ENCODE assay signal across 20 cellular contexts in genomic region chr1:109256971-109257681, GRCh38. TPM values are rescaled to one million over a fixed set of nuclear protein-coding genes. Genes with fewer than 3 reads are reported as not detected.
A peak's percentile ranks its signal among the peaks of the same experiment; 100 is the strongest.
DNase-seq lines count a peak whose midpoint lies in the region; ATAC-seq and TF ChIP-seq lines count a peak whose summit lies in the region.
"Had no signal": no experiment of that assay in that cellular context is flagged by ENCODE, and none has a peak within 500 bp of the region (broad histone marks: within the 10 kb centered on the region; RNA-seq: fewer than 3 reads in every experiment).

No MANE protein-coding gene starts in this region.

- H2AFZ ChIP-seq in neuronal stem cell (ENCODE audit: low read length), result no peak overlapping the region

- H3K4me1 ChIP-seq in RWPE2 (ENCODE audit: insufficient read depth, poor library complexity, severe bottlenecking), result peaks cover 33% of the 10 kb centered on the region
- H3K4me1 ChIP-seq in neuronal stem cell (ENCODE audit: control insufficient read depth in 2 of 2, insufficient read depth in 1 of 2, low read depth in 1 of 2, low read length in 2 of 2), result peaks cover 65 to 70% of the 10 kb centered on the region in 2 donors

- peak overlapping the region; percentile 4 for H4K91ac ChIP-seq in neuronal stem cell (ENCODE audit: low read depth, low read length, poor library complexity)

- no peaks in the 10 kb centered on the region for H3K27me3 ChIP-seq in RWPE2 (ENCODE audit: insufficient read depth, poor library complexity, severe bottlenecking)
- H3K27me3 ChIP-seq in neuronal stem cell (ENCODE audit: control insufficient read depth in 3 of 3, insufficient read depth in 3 of 3, low read depth in 1 of 3, low read length in 3 of 3), result no peaks in the 10 kb centered on the region

- DNase-seq in HK-2 (ENCODE audit: unreplicated experiment) (peak; percentile 43), RWPE2 (ENCODE audit: low spot score) (no peak), epithelial cell of esophagus (ENCODE audit: low read depth) (peak; percentile 99), neuronal stem cell (ENCODE audit: low spot score) (no peak), NCI-H446 treated with DMSO at 0.1 percent for 48 hours (lab: John Stamatoyannopoulos, UW) (no peak)
- DNase-seq: activated CD4-positive, alpha-beta T cell treated with anti-CD3 and anti-CD28 coated beads for 1 hour; AML-193; Calu3; effector memory CD4-positive, alpha-beta T cell; GF-D8; GOT3; KG1; small intestine; stimulated activated CD4-positive, alpha-beta T cell treated with anti-CD3 and anti-CD28 coated beads, Interleukin-4, amount 100 ng/mL, for 4 hours; stimulated activated CD8-positive, alpha-beta memory T cell treated with anti-CD3 and anti-CD28 coated beads, Interleukin-4, amount 100 ng/mL, for 48 hours had no signal

- H3K36me3 ChIP-seq in RWPE2 (ENCODE audit: low read depth) (peaks cover 11% of the 10 kb centered on the region; the same call in 1 of the 2 replicates), neuronal stem cell (replicated peaks in 1 of 2; ENCODE audit: control insufficient read depth in 2 of 2, insufficient read depth in 2 of 2, low read length in 2 of 2) (peaks cover 34 to 79% of the 10 kb centered on the region in 2 donors)
- H3K36me3 ChIP-seq: thoracic aorta had no signal

- H4K8ac ChIP-seq in neuronal stem cell (ENCODE audit: low read depth, low read length), result no peak overlapping the region

- no peak for TF ChIP-seq CTCF in RWPE2 (IDR thresholded peaks at IDR 0.05; ENCODE audit: poor library complexity, severe bottlenecking)
- TF ChIP-seq CTCF in epithelial cell of esophagus (IDR thresholded peaks at IDR 0.05; ENCODE audit: insufficient read depth, low read depth, low read length, missing control alignments), result no peak

- no peak overlapping the region for H3K23ac ChIP-seq in neuronal stem cell (ENCODE audit: low read depth, low read length, poor library complexity)

- H3K27ac ChIP-seq in RWPE2 (ENCODE audit: poor library complexity, severe bottlenecking), result peak overlapping the region; percentile 68
- H3K27ac ChIP-seq in neuronal stem cell (replicated peaks; ENCODE audit: low read length), result peak overlapping the region; percentile 23
- H3K27ac ChIP-seq: HL-60, thoracic aorta had no signal

- no peak overlapping the region for H3K14ac ChIP-seq in neuronal stem cell (ENCODE audit: low read length)

- no CpG with 5 or more reads among the region's 5 CpGs for WGBS in neuronal stem cell (ENCODE audit: extremely low coverage in 2 of 2, insufficient read length in 2 of 2, insufficient replicate concordance in 1 of 2), 2 donors

- H2BK5ac ChIP-seq in neuronal stem cell (ENCODE audit: low read length), result no peak overlapping the region

- H3K9ac ChIP-seq in neuronal stem cell (ENCODE audit: low read depth, low read length, poor library complexity), result no peak overlapping the region

- no peak overlapping the region for H3K4me3 ChIP-seq in RWPE2 (ENCODE audit: severe bottlenecking)
- no peak overlapping the region for H3K4me3 ChIP-seq in epithelial cell of esophagus (ENCODE audit: low read length)
- no peak overlapping the region for H3K4me3 ChIP-seq in neuronal stem cell (ENCODE audit: low read length in 2 of 2)
- H3K4me3 ChIP-seq: thoracic aorta had no signal

- H2BK15ac ChIP-seq in neuronal stem cell (ENCODE audit: low read length), result peak overlapping the region; percentile 29

- H2AK5ac ChIP-seq in neuronal stem cell (ENCODE audit: low read depth, low read length), result peak overlapping the region; percentile 0

- H2BK120ac ChIP-seq in neuronal stem cell (ENCODE audit: low read depth, low read length), result no peak overlapping the region

- H2BK12ac ChIP-seq in neuronal stem cell (ENCODE audit: low read length), result peak overlapping the region; percentile 7

- no peak overlapping the region for H3K4ac ChIP-seq in neuronal stem cell (ENCODE audit: low read length)

- H3K9me3 ChIP-seq in RWPE2 (ENCODE audit: severe bottlenecking) (no peaks in the 10 kb centered on the region), neuronal stem cell (replicated peaks in 1 of 2; ENCODE audit: control insufficient read depth in 2 of 2, insufficient read depth in 1 of 2, low read depth in 1 of 2, low read length in 2 of 2) (peaks cover 7 to 10% of the 10 kb centered on the region in 2 donors)
- H3K9me3 ChIP-seq: thoracic aorta had no signal

- H3K4me2 ChIP-seq in neuronal stem cell (ENCODE audit: insufficient read depth, low read length, poor library complexity, severe bottlenecking), result no peak overlapping the region

- ATAC-seq in RWPE2 (ENCODE audit: low read depth) (peak; percentile 78), HG02610 (IDR thresholded peaks at IDR 0.05; ENCODE audit: unreplicated experiment) (no peak), GM18907 (IDR thresholded peaks at IDR 0.05; ENCODE audit: unreplicated experiment) (no peak), GM21515 (IDR thresholded peaks at IDR 0.05; ENCODE audit: unreplicated experiment) (no peak)

- peaks cover 30% of the 10 kb centered on the region for H3K79me1 ChIP-seq in neuronal stem cell (ENCODE audit: low read depth, low read length)

- H3K18ac ChIP-seq in neuronal stem cell (ENCODE audit: low read length), result peak overlapping the region; percentile 68

RNA-seq across cellular contexts. Expression of gene CELSR2, which starts 7.8 kb away (rescaled TPM):
- 40.0 TPM for polyA plus RNA-seq in neuronal stem cell (2013, experiment 1 of 2)
- 41.0 TPM for polyA plus RNA-seq in neuronal stem cell (2013, experiment 2 of 2)

RNA-seq across cellular contexts. Expression of gene PSRC1, which starts 25.8 kb away (rescaled TPM):
- 118 TPM for polyA plus RNA-seq in neuronal stem cell (2013, experiment 1 of 2)
- polyA plus RNA-seq in neuronal stem cell (2013, experiment 2 of 2), result 115 TPM

RNA-seq across cellular contexts. Expression of gene SARS1, which starts 43.4 kb away (rescaled TPM):
- 110 TPM for polyA plus RNA-seq in neuronal stem cell (2013, experiment 1 of 2)
- 109 TPM for polyA plus RNA-seq in neuronal stem cell (2013, experiment 2 of 2)

RNA-seq across cellular contexts. Expression of gene MYBPHL, which starts 49.7 kb away (rescaled TPM):
- polyA plus RNA-seq in neuronal stem cell (2013, experiment 1 of 2), result 0.13 TPM
- polyA plus RNA-seq in neuronal stem cell (2013, experiment 2 of 2), result 0.29 TPM

Comparison
In these comparisons a context has a peak if more than half of its experiments do, and no peak if none do; other contexts are left out.
1. DNase-seq: peak in HK-2 (single experiment) and epithelial cell of esophagus (single experiment); none in RWPE2 (single experiment), neuronal stem cell (single experiment) and NCI-H446 treated with DMSO at 0.1 percent for 48 hours (single experiment).